Comparison of ENCODE assay signal across 1 cellular context in the genomic region with DNA sequence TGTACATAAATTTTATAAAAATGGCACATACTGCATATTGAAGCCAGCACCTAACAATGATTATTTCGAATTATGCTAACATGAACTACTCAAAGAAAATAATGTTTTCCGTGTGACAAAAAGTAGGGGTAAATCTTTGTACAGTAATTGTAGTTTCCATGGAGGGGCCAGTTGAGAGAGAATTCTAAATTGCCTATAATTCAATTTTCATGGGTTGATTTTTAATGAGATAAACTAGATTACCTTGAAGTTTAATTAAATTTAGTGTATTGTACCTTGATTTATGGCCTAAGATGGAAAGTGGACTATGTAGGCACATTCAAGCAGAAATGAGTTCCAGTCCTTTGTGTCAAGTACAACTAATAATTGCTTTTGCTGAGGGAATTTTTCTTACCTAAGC.
TF ChIP-seq lines count a peak whose summit lies in the region.

No MANE protein-coding gene starts in this region.

TF ChIP-seq in SK-N-SH, 30 proteins besides CTCF, POLR2A, EP300 and RAD21 (continued from another document):
- TF ChIP-seq, protein P1, sequence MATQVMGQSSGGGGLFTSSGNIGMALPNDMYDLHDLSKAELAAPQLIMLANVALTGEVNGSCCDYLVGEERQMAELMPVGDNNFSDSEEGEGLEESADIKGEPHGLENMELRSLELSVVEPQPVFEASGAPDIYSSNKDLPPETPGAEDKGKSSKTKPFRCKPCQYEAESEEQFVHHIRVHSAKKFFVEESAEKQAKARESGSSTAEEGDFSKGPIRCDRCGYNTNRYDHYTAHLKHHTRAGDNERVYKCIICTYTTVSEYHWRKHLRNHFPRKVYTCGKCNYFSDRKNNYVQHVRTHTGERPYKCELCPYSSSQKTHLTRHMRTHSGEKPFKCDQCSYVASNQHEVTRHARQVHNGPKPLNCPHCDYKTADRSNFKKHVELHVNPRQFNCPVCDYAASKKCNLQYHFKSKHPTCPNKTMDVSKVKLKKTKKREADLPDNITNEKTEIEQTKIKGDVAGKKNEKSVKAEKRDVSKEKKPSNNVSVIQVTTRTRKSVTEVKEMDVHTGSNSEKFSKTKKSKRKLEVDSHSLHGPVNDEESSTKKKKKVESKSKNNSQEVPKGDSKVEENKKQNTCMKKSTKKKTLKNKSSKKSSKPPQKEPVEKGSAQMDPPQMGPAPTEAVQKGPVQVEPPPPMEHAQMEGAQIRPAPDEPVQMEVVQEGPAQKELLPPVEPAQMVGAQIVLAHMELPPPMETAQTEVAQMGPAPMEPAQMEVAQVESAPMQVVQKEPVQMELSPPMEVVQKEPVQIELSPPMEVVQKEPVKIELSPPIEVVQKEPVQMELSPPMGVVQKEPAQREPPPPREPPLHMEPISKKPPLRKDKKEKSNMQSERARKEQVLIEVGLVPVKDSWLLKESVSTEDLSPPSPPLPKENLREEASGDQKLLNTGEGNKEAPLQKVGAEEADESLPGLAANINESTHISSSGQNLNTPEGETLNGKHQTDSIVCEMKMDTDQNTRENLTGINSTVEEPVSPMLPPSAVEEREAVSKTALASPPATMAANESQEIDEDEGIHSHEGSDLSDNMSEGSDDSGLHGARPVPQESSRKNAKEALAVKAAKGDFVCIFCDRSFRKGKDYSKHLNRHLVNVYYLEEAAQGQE (IDR thresholded peaks at IDR 0.05; ENCODE audit: low read depth, low read length) = no peak
- TF ChIP-seq, protein P2, sequence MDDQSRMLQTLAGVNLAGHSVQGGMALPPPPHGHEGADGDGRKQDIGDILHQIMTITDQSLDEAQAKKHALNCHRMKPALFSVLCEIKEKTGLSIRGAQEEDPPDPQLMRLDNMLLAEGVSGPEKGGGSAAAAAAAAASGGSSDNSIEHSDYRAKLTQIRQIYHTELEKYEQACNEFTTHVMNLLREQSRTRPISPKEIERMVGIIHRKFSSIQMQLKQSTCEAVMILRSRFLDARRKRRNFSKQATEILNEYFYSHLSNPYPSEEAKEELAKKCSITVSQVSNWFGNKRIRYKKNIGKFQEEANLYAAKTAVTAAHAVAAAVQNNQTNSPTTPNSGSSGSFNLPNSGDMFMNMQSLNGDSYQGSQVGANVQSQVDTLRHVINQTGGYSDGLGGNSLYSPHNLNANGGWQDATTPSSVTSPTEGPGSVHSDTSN (IDR thresholded peaks at IDR 0.05) = no peak
- no peak for TF ChIP-seq POLR2AphosphoS5 (IDR thresholded peaks at IDR 0.05; ENCODE audit: low read depth, low read length)
- no peak for TF ChIP-seq YY1 (IDR thresholded peaks at IDR 0.05; ENCODE audit: low read depth)
- TF ChIP-seq ELF1 (IDR thresholded peaks at IDR 0.05) = no peak
- no peak for TF ChIP-seq NRF1 (IDR thresholded peaks at IDR 0.05; ENCODE audit: low read depth, low read length)
TF ChIP-seq in SK-N-SH: peak in this region for 0.
